10 cellular contexts compared by ENCODE assay signal in the genomic region with DNA sequence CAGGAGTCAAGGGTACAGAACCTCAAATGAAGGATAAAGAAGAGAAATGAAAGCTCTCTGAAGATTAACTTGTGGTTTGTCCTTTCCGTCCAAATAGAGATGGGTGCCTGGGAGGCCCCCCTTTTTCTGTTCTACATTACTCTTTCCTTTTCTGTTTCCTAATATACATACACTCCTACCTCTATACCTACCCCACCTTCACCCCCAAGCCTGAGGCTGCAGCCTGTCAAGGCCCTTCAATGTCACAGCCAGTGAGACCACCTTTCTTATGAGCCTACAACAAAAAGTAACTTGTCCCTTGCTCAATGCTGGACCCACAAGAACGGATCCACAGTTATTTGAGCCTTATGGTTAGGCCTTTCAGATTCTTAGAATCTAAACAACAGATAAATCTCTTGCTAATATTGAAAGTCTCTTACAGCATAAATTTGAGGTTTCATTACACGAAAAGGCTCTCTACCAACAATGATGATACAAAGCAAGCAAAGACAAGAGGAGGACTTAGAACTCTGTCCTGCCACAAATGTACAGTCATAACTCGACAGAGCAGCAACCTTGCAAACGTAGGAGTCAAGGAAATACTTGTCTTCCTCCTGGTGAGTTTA. TPM values are rescaled to one million over a fixed set of nuclear protein-coding genes. Genes with fewer than 3 reads are reported as not detected.
A peak's percentile ranks its signal among the peaks of the same experiment; 100 is the strongest.
DNase-seq lines count a peak whose midpoint lies in the region; ATAC-seq, FAIRE-seq and TF ChIP-seq lines count a peak whose summit lies in the region.
"Had no signal": no experiment of that assay in that cellular context is flagged by ENCODE, and none has a peak within 500 bp of the region (broad histone marks: within the 10 kb centered on the region; RNA-seq: fewer than 3 reads in every experiment).

No MANE protein-coding gene starts in this region.

- H3K36me3 ChIP-seq in effector memory CD4-positive, alpha-beta T cell (ENCODE audit: control insufficient read depth, insufficient read depth, low read length): no peaks in the 10 kb centered on the region
- no peaks in the 10 kb centered on the region for H3K36me3 ChIP-seq in upper lobe of left lung

- no peak for TF ChIP-seq CTCF in upper lobe of left lung (IDR thresholded peaks at IDR 0.05)

- DNase-seq in GM18507 (ENCODE audit: extremely low spot score, insufficient read length, low read depth): no peak
- no peak for DNase-seq in effector memory CD4-positive, alpha-beta T cell
- no peak for DNase-seq in AG20443 (ENCODE audit: low spot score)
- DNase-seq in upper lobe of left lung: no peak
- no peak for DNase-seq in NK-92 (lab: John Stamatoyannopoulos, UW; ENCODE audit: unreplicated experiment)
- DNase-seq in NCI-H345 (lab: John Stamatoyannopoulos, UW): no peak

- H3K27me3 ChIP-seq in effector memory CD4-positive, alpha-beta T cell (replicated peaks; ENCODE audit: control insufficient read depth, insufficient read depth, low read length, poor library complexity, severe bottlenecking): no peaks in the 10 kb centered on the region
- H3K27me3 ChIP-seq in upper lobe of left lung: no peaks in the 10 kb centered on the region

- H3K9me3 ChIP-seq in effector memory CD4-positive, alpha-beta T cell (ENCODE audit: control insufficient read depth, low read length): no peaks in the 10 kb centered on the region
- no peaks in the 10 kb centered on the region for H3K9me3 ChIP-seq in upper lobe of left lung

- peak; percentile 91 for FAIRE-seq in GM18507 (lab: Jason Lieb, UNC)
- FAIRE-seq: colon had no signal

- peak overlapping the region; percentile 9 for H3K4me3 ChIP-seq in effector memory CD4-positive, alpha-beta T cell (ENCODE audit: insufficient read depth, low read depth, low read length, poor library complexity, severe bottlenecking)
- H3K4me3 ChIP-seq in upper lobe of left lung: no peak overlapping the region

- H3K4me1 ChIP-seq in effector memory CD4-positive, alpha-beta T cell (ENCODE audit: control insufficient read depth, insufficient read depth, low read length, poor library complexity, severe bottlenecking): peaks cover 63% of the 10 kb centered on the region
- H3K4me1 ChIP-seq in upper lobe of left lung: peaks cover 4 to 13% (median 7%) of the 10 kb centered on the region in 4 donors

- WGBS in upper lobe of left lung, 2 donors: 56 to 67% methylated on average over 5 of the region's 5 CpGs

- peak; percentile 48 for ATAC-seq in GM21529 (IDR thresholded peaks at IDR 0.05; ENCODE audit: unreplicated experiment)
- ATAC-seq in HG03558 (IDR thresholded peaks at IDR 0.05; ENCODE audit: extremely low read depth, unreplicated experiment): peak; percentile 44
- no peak for ATAC-seq in upper lobe of left lung (ENCODE audit: low FRiP score in 2 of 2)
- ATAC-seq: Panc1 had no signal

- no peak for TF ChIP-seq EP300 in upper lobe of left lung (IDR thresholded peaks at IDR 0.05)

- peak overlapping the region; percentile 69 for H3K27ac ChIP-seq in effector memory CD4-positive, alpha-beta T cell (ENCODE audit: insufficient read depth, low read length, poor library complexity, severe bottlenecking)
- peak overlapping the region in 2 of 4 donors; percentile 15 to 60 for H3K27ac ChIP-seq in upper lobe of left lung

- TF ChIP-seq POLR2A in upper lobe of left lung (IDR thresholded peaks at IDR 0.05): no peak

RNA-seq across cellular contexts. Expression of a gene that starts 4.1 kb away (rescaled TPM):
- total RNA-seq in upper lobe of left lung: 10 to 100 TPM in 3 of 6 donors, 1 to 10 TPM in 3; 6.4 to 58.7 (median 10.8) TPM

RNA-seq across cellular contexts. Expression of a gene that starts 32.6 kb away (rescaled TPM):
- 1 to 10 TPM in 5 of 6 donors, under 1 TPM in 1; 0.89 to 3.2 (median 1.8) TPM for total RNA-seq in upper lobe of left lung

RNA-seq across cellular contexts. Expression of a gene that starts 47.1 kb away (rescaled TPM):
- 10 to 100 TPM in 5 of 6 donors, 1 to 10 TPM in 1; 3.1 to 25.8 (median 17.4) TPM for total RNA-seq in upper lobe of left lung

RNA-seq across cellular contexts. Expression of a gene that starts 54.2 kb away (rescaled TPM):
- total RNA-seq in upper lobe of left lung: 10 to 100 TPM; 11.5 to 36.3 (median 20.0) TPM

Comparison
In these comparisons a context has a peak if more than half of its experiments do, and no peak if none do; other contexts are left out.
1. ATAC-seq: peak in GM21529 (single experiment) and HG03558 (single experiment); none in upper lobe of left lung (0 of 2).